Comparison of ENCODE assay signal across 8 cellular contexts in the genomic region with DNA sequence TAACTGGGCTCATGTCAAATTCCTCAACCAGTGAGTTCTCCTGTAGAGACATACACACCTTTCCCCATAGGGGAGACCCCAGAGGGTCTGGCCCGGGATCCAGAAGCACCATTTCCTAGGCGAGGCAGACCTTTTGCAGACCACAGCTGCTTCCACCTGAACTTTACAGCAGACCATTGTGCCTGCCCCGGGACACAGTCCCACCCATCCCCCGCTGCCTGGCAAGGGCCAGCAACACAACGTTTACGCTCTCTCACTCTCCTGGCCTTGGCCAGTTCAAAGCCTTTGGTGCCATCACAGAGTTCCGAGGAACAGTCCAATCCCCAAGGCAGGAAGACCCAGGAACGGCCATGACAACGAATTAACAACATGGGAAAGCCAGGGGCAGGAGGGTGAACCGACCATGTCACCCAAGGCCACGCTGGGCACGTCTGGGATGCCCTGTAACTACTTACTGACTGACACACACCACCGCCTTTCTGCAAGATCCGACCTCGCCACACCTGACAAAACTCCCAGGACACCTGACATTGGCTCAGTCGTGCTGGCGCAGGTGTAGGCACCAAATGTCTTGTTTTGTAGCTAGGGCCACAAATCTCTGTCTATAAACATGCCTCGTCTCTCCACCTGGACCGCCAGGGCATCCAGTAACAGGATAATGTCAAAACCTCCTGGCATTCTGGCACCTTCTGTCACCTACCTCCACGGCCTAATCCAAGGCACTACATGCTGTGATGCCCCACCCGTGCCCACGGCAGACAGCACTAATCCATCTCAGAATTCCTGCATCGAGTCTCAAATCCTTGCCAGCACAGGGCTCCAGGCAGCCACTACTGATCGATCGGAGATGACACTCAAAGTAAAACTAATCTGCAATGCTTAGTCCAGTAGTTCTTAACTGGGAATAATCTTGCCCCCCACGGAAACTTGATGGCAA. TPM values are rescaled to one million over a fixed set of nuclear protein-coding genes. Genes with fewer than 3 reads are reported as not detected.
A peak's percentile ranks its signal among the peaks of the same experiment; 100 is the strongest.
DNase-seq lines count a peak whose midpoint lies in the region; ATAC-seq and TF ChIP-seq lines count a peak whose summit lies in the region.

No MANE protein-coding gene starts in this region.

- ATAC-seq in activated T-helper 17 cell treated with anti-CD3 and anti-CD28 coated beads, Interleukin-2, amount 50 U/mL, for 72 hours (replicated peaks) = no peak
- ATAC-seq in GM19452 (IDR thresholded peaks at IDR 0.05; ENCODE audit: unreplicated experiment) = no peak
- no peak for ATAC-seq in left colon

- no peaks in the 10 kb centered on the region for H3K9me3 Mint-ChIP-seq in H9
- H3K9me3 Mint-ChIP-seq in activated T-helper 17 cell treated with anti-CD3 and anti-CD28 coated beads, Interleukin-2, amount 50 U/mL, for 72 hours = no peaks in the 10 kb centered on the region

- H3K9ac ChIP-seq in H9 (ENCODE audit: extremely low read depth, insufficient read length, low read length) (no peak overlapping the region), iPS-20b (ENCODE audit: low read depth, low read length) (peak overlapping the region; percentile 13; the same call in 1 of the 2 replicates), smooth muscle cell (ENCODE audit: low read depth) (peak overlapping the region; percentile 76)

- no peak overlapping the region for H3K14ac ChIP-seq in H9 (ENCODE audit: insufficient read depth, low read length)

- WGBS in H9 (ENCODE audit: extremely low coverage, insufficient read length, low lambda C conversion rate) = no CpG with 5 or more reads among the region's 26 CpGs
- 87% methylated on average over 26 of the region's 26 CpGs for WGBS in smooth muscle cell (ENCODE audit: low lambda C conversion rate)

- peaks cover 2% of the 10 kb centered on the region; the same call in 1 of the 2 replicates for H3K79me2 ChIP-seq in H9 (ENCODE audit: insufficient read depth, low read length)
- H3K79me2 ChIP-seq in smooth muscle cell (ENCODE audit: low read depth) = peaks cover 79% of the 10 kb centered on the region

- no peak for TF ChIP-seq CTCF in H9 (conservative IDR thresholded peaks at IDR 0.05)
- TF ChIP-seq CTCF in smooth muscle cell (IDR thresholded peaks at IDR 0.05; ENCODE audit: borderline replicate concordance, insufficient read depth, poor library complexity, severe bottlenecking) = no peak

- no peaks in the 10 kb centered on the region; the same call in 1 of the 2 replicates for H3K4me1 ChIP-seq in H9 (ENCODE audit: insufficient read depth, low read length)
- H3K4me1 ChIP-seq in iPS-20b (ENCODE audit: insufficient read depth, low read length) = peaks cover 37% of the 10 kb centered on the region
- peaks cover 51% of the 10 kb centered on the region for H3K4me1 ChIP-seq in smooth muscle cell (ENCODE audit: low read depth)

- H2AK5ac ChIP-seq in H9 (ENCODE audit: insufficient read length, low read length) = no peak overlapping the region

- H2AFZ ChIP-seq in H9 (ENCODE audit: low read length) = no peak overlapping the region
- no peak overlapping the region for H2AFZ ChIP-seq in smooth muscle cell (ENCODE audit: low read depth)

- no peaks in the 10 kb centered on the region for H3K27me3 Mint-ChIP-seq in H9 (ENCODE audit: low read depth)
- no peaks in the 10 kb centered on the region for H3K27me3 Mint-ChIP-seq in activated T-helper 17 cell treated with anti-CD3 and anti-CD28 coated beads, Interleukin-2, amount 50 U/mL, for 72 hours

- H3K79me1 ChIP-seq in H9 (ENCODE audit: insufficient read depth, low read depth, low read length, poor library complexity, severe bottlenecking) = peaks cover 2% of the 10 kb centered on the region

- no peak overlapping the region; a peak in 1 of 5 replicates for H3K4me3 Mint-ChIP-seq in H9
- H3K4me3 Mint-ChIP-seq in activated T-helper 17 cell treated with anti-CD3 and anti-CD28 coated beads, Interleukin-2, amount 50 U/mL, for 72 hours = peak overlapping the region; percentile 97

- no peak overlapping the region for H3K27ac ChIP-seq in H9 (ENCODE audit: insufficient read length, low read depth, low read length)
- H3K27ac ChIP-seq in iPS-20b (ENCODE audit: low read length) = no peak overlapping the region
- H3K27ac ChIP-seq in smooth muscle cell (ENCODE audit: low read depth) = peak overlapping the region; percentile 100

- H2BK120ac ChIP-seq in H9 (ENCODE audit: low read depth, low read length, poor library complexity, severe bottlenecking) = no peak overlapping the region

- no peak overlapping the region for H3K4ac ChIP-seq in H9 (ENCODE audit: low read depth, low read length)

- H3K36me3 ChIP-seq in iPS-20b (ENCODE audit: insufficient read depth, low read depth, low read length) (peaks cover 96% of the 10 kb centered on the region), smooth muscle cell (ENCODE audit: low read depth) (no peaks in the 10 kb centered on the region)

- H3K56ac ChIP-seq in H9 (ENCODE audit: insufficient read length, low read depth, low read length) = no peak overlapping the region

- H3K4me3 ChIP-seq in iPS-20b (ENCODE audit: low read length) (no peak overlapping the region), smooth muscle cell (no peak overlapping the region)

- DNase-seq in H9 = no peak
- no peak for DNase-seq in smooth muscle cell (lab: John Stamatoyannopoulos, UW; ENCODE audit: unreplicated experiment)
- no peak for DNase-seq in left colon
- DNase-seq in GM03348 (ENCODE audit: low spot score) = no peak
- DNase-seq in NK-92 (lab: John Stamatoyannopoulos, UW; ENCODE audit: unreplicated experiment) = no peak

- H3K18ac ChIP-seq in H9 (ENCODE audit: insufficient read length, low read depth, low read length) = no peak overlapping the region

- no peak overlapping the region for H3K23ac ChIP-seq in H9 (ENCODE audit: insufficient read length, low read depth, low read length)

- H3K4me2 ChIP-seq in H9 (ENCODE audit: insufficient read depth, insufficient read length, low read length) (no peak overlapping the region), smooth muscle cell (peak overlapping the region; percentile 74)

- intact Hi-C loops in left colon (cut with DNase I, micrococcal nuclease) = no loop called here

- H3K9me3 ChIP-seq in H9 (ENCODE audit: control insufficient read depth, low read depth, low read length) (no peaks in the 10 kb centered on the region), iPS-20b (ENCODE audit: insufficient read depth, low read depth, low read length) (no peaks in the 10 kb centered on the region), smooth muscle cell (replicated peaks; ENCODE audit: low read depth) (no peaks in the 10 kb centered on the region)

- peaks cover 49 to 91% (median 67%) of the 10 kb centered on the region in 3 experiments for H3K36me3 Mint-ChIP-seq in H9 (ENCODE audit: insufficient read depth in 1 of 3, low read depth in 3 of 3)
- H3K36me3 Mint-ChIP-seq in activated T-helper 17 cell treated with anti-CD3 and anti-CD28 coated beads, Interleukin-2, amount 50 U/mL, for 72 hours (ENCODE audit: low read depth) = peaks cover 100% of the 10 kb centered on the region

- peaks cover 3% of the 10 kb centered on the region for H4K20me1 ChIP-seq in H9 (ENCODE audit: control insufficient read depth, insufficient read depth, insufficient read length)
- peaks cover 80% of the 10 kb centered on the region for H4K20me1 ChIP-seq in smooth muscle cell (ENCODE audit: low read depth)

- no peak overlapping the region for H2BK12ac ChIP-seq in H9 (ENCODE audit: insufficient read length, low read depth, low read length)

- H3F3A ChIP-seq in smooth muscle cell (ENCODE audit: low read depth) = peaks cover 70% of the 10 kb centered on the region

- no peak overlapping the region for H2BK5ac ChIP-seq in H9 (ENCODE audit: insufficient read length, low read length)

- H3K27ac Mint-ChIP-seq in H9 = peak overlapping the region; percentile 92 to 98 (median 98); a peak in 6 of 7 replicates
- peak overlapping the region; percentile 98 for H3K27ac Mint-ChIP-seq in activated T-helper 17 cell treated with anti-CD3 and anti-CD28 coated beads, Interleukin-2, amount 50 U/mL, for 72 hours

- H3K27me3 ChIP-seq in H9 (ENCODE audit: insufficient read depth, low read length) (no peaks in the 10 kb centered on the region), iPS-20b (ENCODE audit: insufficient read depth, low read length) (no peaks in the 10 kb centered on the region), smooth muscle cell (ENCODE audit: low read depth) (no peaks in the 10 kb centered on the region)

- H3T11ph ChIP-seq in H9 (ENCODE audit: low read length) = no peak overlapping the region

- no peak overlapping the region for H2BK20ac ChIP-seq in H9 (ENCODE audit: low read depth, low read length, poor library complexity, severe bottlenecking)

- no peak overlapping the region for H4K8ac ChIP-seq in H9 (replicated peaks; ENCODE audit: insufficient read length, low read depth, low read length)

- H3K4me1 Mint-ChIP-seq in H9 = peaks cover 52 to 54% of the 10 kb centered on the region in 2 experiments
- peaks cover 79% of the 10 kb centered on the region for H3K4me1 Mint-ChIP-seq in activated T-helper 17 cell treated with anti-CD3 and anti-CD28 coated beads, Interleukin-2, amount 50 U/mL, for 72 hours

- H3K23me2 ChIP-seq in H9 (ENCODE audit: insufficient read length, low read depth, low read length, poor library complexity, severe bottlenecking) = no peaks in the 10 kb centered on the region

- no peak overlapping the region for H4K5ac ChIP-seq in H9 (ENCODE audit: insufficient read length, low read depth, low read length)

- H4K91ac ChIP-seq in H9 (ENCODE audit: insufficient read length, low read depth, low read length) = no peak overlapping the region

- H2BK15ac ChIP-seq in H9 (ENCODE audit: low read depth, low read length) = no peak overlapping the region

RNA-seq across cellular contexts. Expression of a gene that starts 51.3 kb away (rescaled TPM):
- total RNA-seq in H9 (2021) (243 and 266 TPM in 2 replicates), smooth muscle cell (350 and 378 TPM in 2 replicates), left colon (100 to 1,000 TPM; 581 to 641 TPM)
- 100 to 1,000 TPM; 782 to 800 TPM for total RNA-seq in activated T-helper 17 cell treated with anti-CD3 and anti-CD28 coated beads, Interleukin-2, amount 50 U/mL, for 72 hours
- 361 and 382 TPM in 2 replicates for polyA plus RNA-seq in smooth muscle cell
